In the genomic region with DNA sequence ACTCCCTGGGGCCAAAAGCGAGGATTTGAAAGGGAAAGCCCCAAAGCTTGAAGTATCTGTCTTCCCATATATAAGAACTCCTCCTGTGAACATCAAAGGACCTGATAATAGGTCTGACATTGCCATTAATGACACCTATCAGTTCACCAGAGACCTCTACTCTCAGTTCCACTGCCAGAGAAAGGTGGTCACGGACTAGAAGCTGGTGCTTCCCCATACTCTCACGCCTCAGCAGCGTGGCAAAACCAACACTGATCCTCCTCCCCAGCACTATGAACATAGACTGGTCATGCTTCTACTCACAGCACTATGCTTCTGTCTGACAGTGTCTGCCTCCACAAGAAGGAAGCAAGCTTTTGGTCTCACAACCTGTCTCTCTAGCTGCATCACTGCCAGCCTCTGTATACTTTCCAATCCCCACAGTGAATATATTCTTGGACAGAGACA, we compare ENCODE assay signal across 16 cellular contexts. TPM values are rescaled to one million over a fixed set of nuclear protein-coding genes. Genes with fewer than 3 reads are reported as not detected.
DNase-seq lines count a peak whose midpoint lies in the region; ATAC-seq and TF ChIP-seq lines count a peak whose summit lies in the region.
"Had no signal": no experiment of that assay in that cellular context is flagged by ENCODE, and none has a peak within 500 bp of the region (broad histone marks: within the 10 kb centered on the region; RNA-seq: fewer than 3 reads in every experiment).

No MANE protein-coding gene starts in this region.

- in situ Hi-C loops in G401 (cut with HindIII; ENCODE audit: low sequenced_read_pairs) = no loop called here

- no peaks in the 10 kb centered on the region for H3K27me3 ChIP-seq in tibial artery

- no peaks in the 10 kb centered on the region for H3K4me1 Mint-ChIP-seq in progenitor cell of endocrine pancreas (ENCODE audit: low read depth)
- H3K4me1 Mint-ChIP-seq in activated naive CD8-positive, alpha-beta T cell treated with anti-CD3 and anti-CD28 coated beads, Interleukin-2, amount 50 U/mL, for 24 hours = no peaks in the 10 kb centered on the region
- H3K4me1 Mint-ChIP-seq: activated CD4-positive, alpha-beta T cell treated with anti-CD3 and anti-CD28 coated beads, Interleukin-2, amount 10 ng/mL, durations not matched to agents 7 days and 5 days; activated naive CD8-positive, alpha-beta T cell treated with anti-CD3 and anti-CD28 coated beads for 36 hours had no signal

- DNase-seq in G401 (ENCODE audit: low spot score) = peak; percentile 54
- peak; percentile 52 for DNase-seq in GM19238 (ENCODE audit: insufficient read length, low spot score)
- no peak for DNase-seq in AG20443 (ENCODE audit: low spot score)
- DNase-seq in tibial artery = no peak
- no peak for DNase-seq in progenitor cell of endocrine pancreas (ENCODE audit: low spot score, unreplicated experiment)
- DNase-seq in activated naive CD8-positive, alpha-beta T cell treated with anti-CD3 and anti-CD28 coated beads, Interleukin-2, amount 50 U/mL, for 24 hours = no peak
- DNase-seq: activated CD4-positive, alpha-beta T cell treated with anti-CD3 and anti-CD28 coated beads, Interleukin-2, amount 10 ng/mL, durations not matched to agents 7 days and 5 days; activated naive CD8-positive, alpha-beta T cell treated with anti-CD3 and anti-CD28 coated beads for 36 hours; DND-41; left lung; NCI-H524; SHP77 treated with DMSO at 0.1 percent for 48 hours had no signal

- intact Hi-C loops in tibial artery (cut with DNase I; ENCODE audit: low total_unique reads) = no loop called here

- H3K36me3 Mint-ChIP-seq in progenitor cell of endocrine pancreas (ENCODE audit: insufficient read depth) = no peaks in the 10 kb centered on the region
- H3K36me3 Mint-ChIP-seq in activated naive CD8-positive, alpha-beta T cell treated with anti-CD3 and anti-CD28 coated beads, Interleukin-2, amount 50 U/mL, for 24 hours (ENCODE audit: low read depth) = no peaks in the 10 kb centered on the region
- H3K36me3 Mint-ChIP-seq: activated naive CD8-positive, alpha-beta T cell treated with anti-CD3 and anti-CD28 coated beads for 36 hours had no signal

- H3K4me3 ChIP-seq in tibial artery = no peak overlapping the region
- H3K4me3 ChIP-seq: A549, left lung had no signal

- ATAC-seq in HG02588 (IDR thresholded peaks at IDR 0.05; ENCODE audit: unreplicated experiment) = peak; percentile 93
- peak; percentile 85 for ATAC-seq in HG03280 (IDR thresholded peaks at IDR 0.05; ENCODE audit: unreplicated experiment)
- ATAC-seq in activated naive CD8-positive, alpha-beta T cell treated with anti-CD3 and anti-CD28 coated beads, Interleukin-2, amount 50 U/mL, for 24 hours = no peak
- ATAC-seq: left lung had no signal

- no peaks in the 10 kb centered on the region for H3K36me3 ChIP-seq in tibial artery
- H3K36me3 ChIP-seq: left lung had no signal

- H3K27ac ChIP-seq in tibial artery = no peak overlapping the region
- H3K27ac ChIP-seq: A549, left lung had no signal

- peaks cover 20% of the 10 kb centered on the region for H3K27me3 Mint-ChIP-seq in progenitor cell of endocrine pancreas
- peaks cover 39% of the 10 kb centered on the region for H3K27me3 Mint-ChIP-seq in activated naive CD8-positive, alpha-beta T cell treated with anti-CD3 and anti-CD28 coated beads, Interleukin-2, amount 50 U/mL, for 24 hours

- H3K9me3 Mint-ChIP-seq in progenitor cell of endocrine pancreas (ENCODE audit: low read depth) = no peaks in the 10 kb centered on the region
- no peaks in the 10 kb centered on the region for H3K9me3 Mint-ChIP-seq in activated naive CD8-positive, alpha-beta T cell treated with anti-CD3 and anti-CD28 coated beads, Interleukin-2, amount 50 U/mL, for 24 hours
- H3K9me3 Mint-ChIP-seq: activated CD4-positive, alpha-beta T cell treated with anti-CD3 and anti-CD28 coated beads, Interleukin-2, amount 10 ng/mL, durations not matched to agents 7 days and 5 days; activated naive CD8-positive, alpha-beta T cell treated with anti-CD3 and anti-CD28 coated beads for 36 hours; dendritic cell treated with granulocyte-macrophage colony-stimulating factor and Interleukin-4, amounts not matched to agents 40 ng/mL and 50 ng/mL, for 4 days had no signal

- H3K9me3 ChIP-seq in tibial artery = no peaks in the 10 kb centered on the region
- H3K9me3 ChIP-seq: A549, left lung had no signal

- no peak for TF ChIP-seq CTCF in tibial artery (IDR thresholded peaks at IDR 0.05)
- no peak for TF ChIP-seq CTCF in progenitor cell of endocrine pancreas (IDR thresholded peaks at IDR 0.05; ENCODE audit: unreplicated experiment)

- no peak overlapping the region for H3K27ac Mint-ChIP-seq in progenitor cell of endocrine pancreas
- H3K27ac Mint-ChIP-seq in activated naive CD8-positive, alpha-beta T cell treated with anti-CD3 and anti-CD28 coated beads, Interleukin-2, amount 50 U/mL, for 24 hours = no peak overlapping the region
- H3K27ac Mint-ChIP-seq: activated CD4-positive, alpha-beta T cell treated with anti-CD3 and anti-CD28 coated beads, Interleukin-2, amount 10 ng/mL, durations not matched to agents 7 days and 5 days; activated naive CD8-positive, alpha-beta T cell treated with anti-CD3 and anti-CD28 coated beads for 36 hours; dendritic cell treated with granulocyte-macrophage colony-stimulating factor and Interleukin-4, amounts not matched to agents 40 ng/mL and 50 ng/mL, for 4 days had no signal

- no peak overlapping the region for H3K4me3 Mint-ChIP-seq in progenitor cell of endocrine pancreas (ENCODE audit: low read depth)
- H3K4me3 Mint-ChIP-seq in activated naive CD8-positive, alpha-beta T cell treated with anti-CD3 and anti-CD28 coated beads, Interleukin-2, amount 50 U/mL, for 24 hours = no peak overlapping the region
- H3K4me3 Mint-ChIP-seq: activated CD4-positive, alpha-beta T cell treated with anti-CD3 and anti-CD28 coated beads, Interleukin-2, amount 10 ng/mL, durations not matched to agents 7 days and 5 days; activated naive CD8-positive, alpha-beta T cell treated with anti-CD3 and anti-CD28 coated beads for 36 hours; dendritic cell treated with granulocyte-macrophage colony-stimulating factor and Interleukin-4, amounts not matched to agents 40 ng/mL and 50 ng/mL, for 4 days had no signal

- H3K4me1 ChIP-seq in tibial artery = no peaks in the 10 kb centered on the region
- H3K4me1 ChIP-seq: A549, left lung had no signal

RNA-seq across cellular contexts. Expression of a gene that starts 37.9 kb away (rescaled TPM):
- total RNA-seq in G401 (2014; rRNA removed; shearing (Covaris generic)) = 1.5 and 2.0 TPM in 2 replicates
- total RNA-seq in progenitor cell of endocrine pancreas = 4.8 and 5.5 TPM in 2 replicates
- total RNA-seq: activated CD4-positive, alpha-beta T cell treated with anti-CD3 and anti-CD28 coated beads, Interleukin-2, amount 10 ng/mL, durations not matched to agents 7 days and 5 days had no signal

Comparison
In these comparisons a context has a peak if more than half of its experiments do, and no peak if none do; other contexts are left out.
1. DNase-seq: peak in G401 (single experiment) and GM19238 (single experiment); none in AG20443 (single experiment), tibial artery (0 of 2), progenitor cell of endocrine pancreas (single experiment) and activated naive CD8-positive, alpha-beta T cell treated with anti-CD3 and anti-CD28 coated beads, Interleukin-2, amount 50 U/mL, for 24 hours (single experiment).